31 cellular contexts compared by ENCODE assay signal in genomic region chr6:135672256-135672655, GRCh38.
"Had no signal": no experiment of that assay in that cellular context is flagged by ENCODE, and none has a peak within 500 bp of the region (broad histone marks: within the 10 kb centered on the region; RNA-seq: fewer than 3 reads in every experiment).

No MANE protein-coding gene starts in this region.

- H3K27me3 Mint-ChIP-seq: dendritic cell treated with granulocyte-macrophage colony-stimulating factor and Interleukin-4, amounts not matched to agents 40 ng/mL and 50 ng/mL, for 4 days had no signal

- H3K27ac ChIP-seq: brain microvascular endothelial cell, coronary artery, dorsolateral prefrontal cortex, foreskin keratinocyte, gastrocnemius medialis had no signal

- H3K4me3 Mint-ChIP-seq: activated CD4-positive, alpha-beta memory T cell treated with anti-CD3 and anti-CD28 coated beads, Interleukin-2, amount 10 ng/mL, durations not matched to agents 7 days and 5 days; activated CD4-positive, alpha-beta T cell treated with anti-CD3 and anti-CD28 coated beads for 36 hours; activated naive CD8-positive, alpha-beta T cell; activated T-cell treated with anti-CD3 and anti-CD28 coated beads, Interleukin-2, amount 50 U/mL, for 24 hours; activated T-cell treated with anti-CD3 and anti-CD28 coated beads, Interleukin-2, amount 50 U/mL, for 72 hours; central memory CD8-positive, alpha-beta T cell; dendritic cell treated with granulocyte-macrophage colony-stimulating factor and Interleukin-4, amounts not matched to agents 40 ng/mL and 50 ng/mL, for 4 days; endodermal cell had no signal

- H3K36me3 Mint-ChIP-seq: activated naive CD8-positive, alpha-beta T cell had no signal

- H3K9me3 ChIP-seq: gastrocnemius medialis had no signal

- FAIRE-seq: astrocyte, bronchial epithelial cell had no signal

- H3K36me3 ChIP-seq: brain microvascular endothelial cell, gastrocnemius medialis had no signal

- ATAC-seq: activated CD4-positive, alpha-beta T cell treated with anti-CD3 and anti-CD28 coated beads for 36 hours; activated T-cell treated with anti-CD3 and anti-CD28 coated beads, Interleukin-2, amount 50 U/mL, for 72 hours; esophagus mucosa; foreskin keratinocyte; gastrocnemius medialis had no signal

- H3K9me3 Mint-ChIP-seq: activated CD4-positive, alpha-beta memory T cell treated with anti-CD3 and anti-CD28 coated beads, Interleukin-2, amount 10 ng/mL, durations not matched to agents 7 days and 5 days; central memory CD8-positive, alpha-beta T cell; dendritic cell treated with granulocyte-macrophage colony-stimulating factor and Interleukin-4, amounts not matched to agents 40 ng/mL and 50 ng/mL, for 4 days had no signal

- H3K27ac Mint-ChIP-seq: activated CD4-positive, alpha-beta memory T cell treated with anti-CD3 and anti-CD28 coated beads, Interleukin-2, amount 10 ng/mL, durations not matched to agents 7 days and 5 days; activated CD4-positive, alpha-beta T cell treated with anti-CD3 and anti-CD28 coated beads for 36 hours; activated naive CD8-positive, alpha-beta T cell; activated T-cell treated with anti-CD3 and anti-CD28 coated beads, Interleukin-2, amount 50 U/mL, for 24 hours; activated T-cell treated with anti-CD3 and anti-CD28 coated beads, Interleukin-2, amount 50 U/mL, for 72 hours; dendritic cell treated with granulocyte-macrophage colony-stimulating factor and Interleukin-4, amounts not matched to agents 40 ng/mL and 50 ng/mL, for 4 days; endodermal cell had no signal

- H3K4me3 ChIP-seq: coronary artery, dorsolateral prefrontal cortex, gastrocnemius medialis had no signal

- H3K4me1 ChIP-seq: foreskin keratinocyte had no signal

- DNase-seq: activated CD4-positive, alpha-beta memory T cell treated with anti-CD3 and anti-CD28 coated beads, Interleukin-2, amount 10 ng/mL, durations not matched to agents 7 days and 5 days; activated CD4-positive, alpha-beta T cell treated with anti-CD3 and anti-CD28 coated beads for 36 hours; activated CD4-positive, alpha-beta T cell treated with anti-CD3 and anti-CD28 coated beads, Interleukin-2, amount 50 U/mL, for 4 hours; activated CD4-positive, CD25-positive, alpha-beta regulatory T cell; activated CD4-positive, CD25-positive, alpha-beta regulatory T cell treated with anti-CD3 and anti-CD28 coated beads, Interleukin-2, amount 50 U/mL, for 72 hours; activated CD8-positive, alpha-beta memory T cell treated with anti-CD3 and anti-CD28 coated beads, Interleukin-2, amount 50 U/mL, for 48 hours; activated effector memory CD4-positive, alpha-beta T cell treated with Interleukin-2 at 50 U/mL for 16 hours; activated gamma-delta T cell treated with Interleukin-2 at 50 U/mL for 16 hours; activated naive CD4-positive, alpha-beta T cell treated with anti-CD3 and anti-CD28 coated beads, Interleukin-2, amount 50 U/mL, for 16 hours; activated naive CD4-positive, alpha-beta T cell treated with Interleukin-2 at 50 U/mL for 16 hours; activated T-cell treated with anti-CD3 and anti-CD28 coated beads for 4 hours; activated T-cell treated with anti-CD3 and anti-CD28 coated beads, Interleukin-2, amount 50 U/mL, for 24 hours; activated T-cell treated with anti-CD3 and anti-CD28 coated beads, Interleukin-2, amount 50 U/mL, for 72 hours; amniotic stem cell; anterior cingulate cortex; brain microvascular endothelial cell; dorsolateral prefrontal cortex; effector memory CD4-positive, alpha-beta T cell; endodermal cell; foreskin keratinocyte; gastrocnemius medialis; glutamatergic neuron; T-helper 1 cell; T-helper 2 cell had no signal

- H3K4me1 Mint-ChIP-seq: central memory CD8-positive, alpha-beta T cell had no signal

- H3K27me3 ChIP-seq: brain microvascular endothelial cell, foreskin keratinocyte, gastrocnemius medialis had no signal
